In genomic region chr9:135998013-135998380, GRCh38 we compare ENCODE assay signal across 35 cellular contexts.
"Had no signal": no experiment of that assay in that cellular context is flagged by ENCODE, and none has a peak within 500 bp of the region (broad histone marks: within the 10 kb centered on the region; RNA-seq: fewer than 3 reads in every experiment).

No MANE protein-coding gene starts in this region.

- H3K27ac Mint-ChIP-seq: activated B cell treated with CpG ODN at 0.5 μM for 24 hours; activated CD4-positive, alpha-beta memory T cell treated with anti-CD3 and anti-CD28 coated beads for 36 hours; activated CD4-positive, alpha-beta T cell treated with anti-CD3 and anti-CD28 coated beads, Interleukin-2, amount 10 ng/mL, durations not matched to agents 24 days and 14 days; activated CD8-positive, alpha-beta T cell treated with anti-CD3 and anti-CD28 coated beads for 36 hours; activated naive CD4-positive, alpha-beta T cell treated with anti-CD3 and anti-CD28 coated beads for 36 hours; activated naive CD4-positive, alpha-beta T cell treated with anti-CD3 and anti-CD28 coated beads, Interleukin-2, amount 50 U/mL, for 72 hours; activated naive CD8-positive, alpha-beta T cell treated with anti-CD3 and anti-CD28 coated beads for 36 hours; activated T-cell treated with anti-CD3 and anti-CD28 coated beads, Interleukin-2, amount 50 U/mL, for 72 hours; activated T-helper 1 cell treated with anti-CD3 and anti-CD28 coated beads, Interleukin-12 subunit alpha, Interleukin-12 subunit beta, Interleukin-2, Interleukin-4 antibody, amounts not matched to agents 30 ng/mL and 10 ng/mL and 1 ng/mL, durations not matched to agents 14 hours and 24 hours and 36 hours; activated T-helper 17 cell treated with anti-CD3 and anti-CD28 coated beads, Interleukin-2, amount 50 U/mL, for 72 hours; T-helper 1 cell treated with Interleukin-12 subunit alpha and Interleukin-12 subunit beta and Interleukin-4 antibody, amounts not matched to agents 30 μg/mL and 1 μg/mL, for 36 hours; T-helper 2 cell treated with Interferon-gamma antibody and Interleukin-4, amounts not matched to agents 5 μg/mL and 100 μg/mL, for 36 hours had no signal

- H3K4me3 Mint-ChIP-seq: activated B cell treated with CpG ODN at 0.5 μM for 24 hours; activated CD4-positive, alpha-beta memory T cell treated with anti-CD3 and anti-CD28 coated beads for 36 hours; activated CD4-positive, alpha-beta T cell treated with anti-CD3 and anti-CD28 coated beads, Interleukin-2, amount 10 ng/mL, durations not matched to agents 24 days and 14 days; activated CD8-positive, alpha-beta T cell treated with anti-CD3 and anti-CD28 coated beads for 36 hours; activated naive CD4-positive, alpha-beta T cell treated with anti-CD3 and anti-CD28 coated beads for 36 hours; activated naive CD8-positive, alpha-beta T cell treated with anti-CD3 and anti-CD28 coated beads for 36 hours; activated T-cell treated with anti-CD3 and anti-CD28 coated beads, Interleukin-2, amount 50 U/mL, for 4 hours; activated T-cell treated with anti-CD3 and anti-CD28 coated beads, Interleukin-2, amount 50 U/mL, for 72 hours; activated T-helper 1 cell treated with anti-CD3 and anti-CD28 coated beads, Interleukin-12 subunit alpha, Interleukin-12 subunit beta, Interleukin-2, Interleukin-4 antibody, amounts not matched to agents 30 ng/mL and 10 ng/mL and 1 ng/mL, durations not matched to agents 14 hours and 24 hours and 36 hours; activated T-helper 17 cell treated with anti-CD3 and anti-CD28 coated beads, Interleukin-2, amount 50 U/mL, for 72 hours; T-helper 1 cell treated with Interleukin-12 subunit alpha and Interleukin-12 subunit beta and Interleukin-4 antibody, amounts not matched to agents 30 μg/mL and 1 μg/mL, for 36 hours; T-helper 2 cell treated with Interferon-gamma antibody and Interleukin-4, amounts not matched to agents 5 μg/mL and 100 μg/mL, for 36 hours had no signal

- H3K27ac ChIP-seq: adrenal gland, body of pancreas, brain microvascular endothelial cell, breast epithelium, VCaP had no signal

- H3K4me1 Mint-ChIP-seq: activated CD4-positive, alpha-beta T cell treated with anti-CD3 and anti-CD28 coated beads, Interleukin-2, amount 10 ng/mL, durations not matched to agents 24 days and 14 days; activated T-helper 17 cell treated with anti-CD3 and anti-CD28 coated beads, Interleukin-2, amount 50 U/mL, for 72 hours had no signal

- H3K27me3 Mint-ChIP-seq: activated B cell treated with CpG ODN at 0.5 μM for 24 hours; activated CD4-positive, alpha-beta memory T cell treated with anti-CD3 and anti-CD28 coated beads for 36 hours; activated CD4-positive, alpha-beta T cell treated with anti-CD3 and anti-CD28 coated beads, Interleukin-2, amount 10 ng/mL, durations not matched to agents 24 days and 14 days; activated CD8-positive, alpha-beta T cell treated with anti-CD3 and anti-CD28 coated beads for 36 hours; activated naive CD8-positive, alpha-beta T cell treated with anti-CD3 and anti-CD28 coated beads for 36 hours; activated T-helper 17 cell treated with anti-CD3 and anti-CD28 coated beads, Interleukin-2, amount 50 U/mL, for 72 hours had no signal

- H3K36me3 Mint-ChIP-seq: activated CD4-positive, alpha-beta memory T cell treated with anti-CD3 and anti-CD28 coated beads for 36 hours; activated naive CD4-positive, alpha-beta T cell treated with anti-CD3 and anti-CD28 coated beads, Interleukin-2, amount 50 U/mL, for 72 hours; activated naive CD8-positive, alpha-beta T cell treated with anti-CD3 and anti-CD28 coated beads for 36 hours had no signal

- H3K36me3 ChIP-seq: adrenal gland, brain microvascular endothelial cell, breast epithelium had no signal

- H3K4me3 ChIP-seq: adrenal gland, body of pancreas, breast epithelium had no signal

- H3K9me3 ChIP-seq: adrenal gland, body of pancreas, breast epithelium had no signal

- H3K27me3 ChIP-seq: adrenal gland, body of pancreas, brain microvascular endothelial cell, breast epithelium had no signal

- H3K9me3 Mint-ChIP-seq: activated B cell treated with CpG ODN at 0.5 μM for 24 hours; activated CD4-positive, alpha-beta memory T cell treated with anti-CD3 and anti-CD28 coated beads for 36 hours; activated CD4-positive, alpha-beta T cell treated with anti-CD3 and anti-CD28 coated beads, Interleukin-2, amount 10 ng/mL, durations not matched to agents 24 days and 14 days; activated CD8-positive, alpha-beta T cell treated with anti-CD3 and anti-CD28 coated beads for 36 hours; activated naive CD4-positive, alpha-beta T cell treated with anti-CD3 and anti-CD28 coated beads for 36 hours; activated naive CD4-positive, alpha-beta T cell treated with anti-CD3 and anti-CD28 coated beads, Interleukin-2, amount 50 U/mL, for 72 hours; activated naive CD8-positive, alpha-beta T cell treated with anti-CD3 and anti-CD28 coated beads for 36 hours; activated T-cell treated with anti-CD3 and anti-CD28 coated beads, Interleukin-2, amount 50 U/mL, for 4 hours; activated T-cell treated with anti-CD3 and anti-CD28 coated beads, Interleukin-2, amount 50 U/mL, for 72 hours; activated T-helper 1 cell treated with anti-CD3 and anti-CD28 coated beads, Interleukin-12 subunit alpha, Interleukin-12 subunit beta, Interleukin-2, Interleukin-4 antibody, amounts not matched to agents 30 ng/mL and 10 ng/mL and 1 ng/mL, durations not matched to agents 14 hours and 24 hours and 36 hours; activated T-helper 17 cell treated with anti-CD3 and anti-CD28 coated beads, Interleukin-2, amount 50 U/mL, for 72 hours; T-helper 1 cell treated with Interleukin-12 subunit alpha and Interleukin-12 subunit beta and Interleukin-4 antibody, amounts not matched to agents 30 μg/mL and 1 μg/mL, for 36 hours; T-helper 2 cell treated with Interferon-gamma antibody and Interleukin-4, amounts not matched to agents 5 μg/mL and 100 μg/mL, for 36 hours had no signal

- DNase-seq: activated B cell treated with CpG ODN at 0.5 μM for 24 hours; activated CD4-positive, alpha-beta memory T cell treated with anti-CD3 and anti-CD28 coated beads for 36 hours; activated CD4-positive, alpha-beta T cell treated with anti-CD3 and anti-CD28 coated beads for 4 hours; activated CD4-positive, alpha-beta T cell treated with anti-CD3 and anti-CD28 coated beads, Interleukin-2, amount 10 ng/mL, durations not matched to agents 24 days and 14 days; activated CD4-positive, alpha-beta T cell treated with anti-CD3 and anti-CD28 coated beads, Interleukin-2, amount 50 U/mL, for 1 hour; activated CD4-positive, alpha-beta T cell treated with anti-CD3 and anti-CD28 coated beads, Interleukin-2, amount 50 U/mL, for 4 hours; activated CD4-positive, CD25-positive, alpha-beta regulatory T cell treated with anti-CD3 and anti-CD28 coated beads, Interleukin-2, amount 50 U/mL, for 72 hours; activated CD8-positive, alpha-beta memory T cell treated with anti-CD3 and anti-CD28 coated beads, Interleukin-2, amount 50 U/mL, for 4 hours; activated CD8-positive, alpha-beta T cell treated with anti-CD3 and anti-CD28 coated beads for 36 hours; activated effector memory CD4-positive, alpha-beta T cell treated with anti-CD3 and anti-CD28 coated beads, Interleukin-2, amount 50 U/mL, for 16 hours; activated gamma-delta T cell treated with Interleukin-2 at 50 U/mL for 16 hours; activated naive CD4-positive, alpha-beta T cell; activated naive CD4-positive, alpha-beta T cell treated with anti-CD3 and anti-CD28 coated beads for 36 hours; activated naive CD4-positive, alpha-beta T cell treated with anti-CD3 and anti-CD28 coated beads, Interleukin-2, amount 50 U/mL, for 16 hours; activated naive CD8-positive, alpha-beta T cell treated with anti-CD3 and anti-CD28 coated beads for 36 hours; activated T-cell treated with anti-CD3 and anti-CD28 coated beads for 4 hours; activated T-cell treated with anti-CD3 and anti-CD28 coated beads, Interleukin-2, amount 50 U/mL, for 1 hour; activated T-cell treated with anti-CD3 and anti-CD28 coated beads, Interleukin-2, amount 50 U/mL, for 4 hours; activated T-cell treated with anti-CD3 and anti-CD28 coated beads, Interleukin-2, amount 50 U/mL, for 72 hours; adrenal gland; amniotic stem cell; aorta; body of pancreas; brain microvascular endothelial cell; central memory CD4-positive, alpha-beta T cell; T-helper 1 cell; T-helper 2 cell; T-helper 9 cell had no signal

- ATAC-seq: activated CD8-positive, alpha-beta T cell treated with anti-CD3 and anti-CD28 coated beads for 36 hours; activated naive CD4-positive, alpha-beta T cell treated with anti-CD3 and anti-CD28 coated beads, Interleukin-2, amount 50 U/mL, for 72 hours; activated T-cell treated with anti-CD3 and anti-CD28 coated beads, Interleukin-2, amount 50 U/mL, for 4 hours; activated T-cell treated with anti-CD3 and anti-CD28 coated beads, Interleukin-2, amount 50 U/mL, for 72 hours; activated T-helper 17 cell treated with anti-CD3 and anti-CD28 coated beads, Interleukin-2, amount 50 U/mL, for 72 hours; body of pancreas had no signal
